ENCODE assay signal across 12 cellular contexts in the genomic region with DNA sequence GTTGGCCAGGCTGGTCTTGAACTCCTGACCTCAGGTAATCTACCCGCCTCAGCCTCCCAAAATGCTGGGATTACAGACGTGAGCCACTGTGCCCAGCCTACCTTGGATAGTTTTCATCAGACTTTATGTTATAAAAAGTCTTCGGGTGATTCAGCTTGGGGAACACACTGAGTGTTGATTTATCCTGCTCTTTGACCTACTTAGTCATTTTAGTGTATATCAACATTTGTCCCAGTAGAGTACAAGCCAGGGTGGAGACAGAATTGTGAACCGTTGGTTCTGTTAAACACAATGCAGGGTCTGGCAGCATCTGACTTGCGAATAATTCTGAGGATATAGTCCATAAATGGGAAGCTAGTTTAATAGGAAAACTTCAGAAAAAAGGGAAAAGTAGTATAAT. TPM values are rescaled to one million over a fixed set of nuclear protein-coding genes. Genes with fewer than 3 reads are reported as not detected.
DNase-seq lines count a peak whose midpoint lies in the region; ATAC-seq, FAIRE-seq and TF ChIP-seq lines count a peak whose summit lies in the region.
"Had no signal": no experiment of that assay in that cellular context is flagged by ENCODE, and none has a peak within 500 bp of the region (broad histone marks: within the 10 kb centered on the region; RNA-seq: fewer than 3 reads in every experiment).

No MANE protein-coding gene starts in this region.

- H3K4me2 ChIP-seq in OCI-LY7 (ENCODE audit: low read length) = no peak overlapping the region

- H3K4me3 Mint-ChIP-seq in CD4-positive, alpha-beta T cell = no peak overlapping the region
- H3K4me3 Mint-ChIP-seq in nephron progenitor cell = no peak overlapping the region
- H3K4me3 Mint-ChIP-seq: activated CD4-positive, alpha-beta T cell treated with anti-CD3 and anti-CD28 coated beads for 36 hours had no signal

- H3K79me2 ChIP-seq in OCI-LY7 (ENCODE audit: insufficient read depth, low read depth, low read length) = no peaks in the 10 kb centered on the region
- H3K79me2 ChIP-seq: parathyroid adenoma had no signal

- H3K36me3 Mint-ChIP-seq in CD4-positive, alpha-beta T cell (ENCODE audit: low read depth) = peaks cover 87% of the 10 kb centered on the region
- peaks cover 82% of the 10 kb centered on the region for H3K36me3 Mint-ChIP-seq in nephron progenitor cell (ENCODE audit: low read depth)

- no peaks in the 10 kb centered on the region for H3K9me3 Mint-ChIP-seq in CD4-positive, alpha-beta T cell
- peaks cover 3% of the 10 kb centered on the region for H3K9me3 Mint-ChIP-seq in nephron progenitor cell

- CTCF ChIA-PET in CD4-positive, alpha-beta T cell (lab: Charles Lee) = no interaction called here
- CTCF ChIA-PET in OCI-LY7 (lab: Charles Lee; ENCODE audit: unreplicated experiment) = no interaction called here

- peak overlapping the region; percentile 14 for H3K27ac Mint-ChIP-seq in CD4-positive, alpha-beta T cell
- no peak overlapping the region for H3K27ac Mint-ChIP-seq in nephron progenitor cell

- no peak for FAIRE-seq in urothelium cell line (lab: Jason Lieb, UNC)

- no peak for TF ChIP-seq POLR2A in tibial nerve (IDR thresholded peaks at IDR 0.05)

- DNase-seq in CD4-positive, alpha-beta T cell = no peak
- DNase-seq in SJSA1 (ENCODE audit: low read depth in 1 of 2, low spot score in 2 of 2) (peak in 1 of 2 experiments; percentile 7), fibroblast of peridontal ligament (ENCODE audit: extremely low read depth) (peak; percentile 81), renal cortical epithelial cell (ENCODE audit: low read depth) (peak; percentile 65), OCI-LY7 (ENCODE audit: low spot score) (no peak), nephron progenitor cell (no peak), tibial nerve (ENCODE audit: low spot score in 2 of 2) (no peak), urothelium cell line (ENCODE audit: low spot score) (no peak)
- DNase-seq: activated CD4-positive, alpha-beta T cell treated with anti-CD3 and anti-CD28 coated beads for 36 hours; activated gamma-delta T cell; BE2C had no signal

- H3K27me3 ChIP-seq in CD4-positive, alpha-beta T cell (ENCODE audit: control insufficient read depth, insufficient read depth, low read length) = no peaks in the 10 kb centered on the region
- H3K27me3 ChIP-seq in SJSA1 (replicated peaks) = no peaks in the 10 kb centered on the region
- no peaks in the 10 kb centered on the region for H3K27me3 ChIP-seq in tibial nerve
- H3K27me3 ChIP-seq: BE2C had no signal

- peaks cover 5% of the 10 kb centered on the region for H3K4me1 Mint-ChIP-seq in CD4-positive, alpha-beta T cell (ENCODE audit: low read depth)
- no peaks in the 10 kb centered on the region for H3K4me1 Mint-ChIP-seq in nephron progenitor cell
- H3K4me1 Mint-ChIP-seq: activated CD4-positive, alpha-beta T cell treated with anti-CD3 and anti-CD28 coated beads for 36 hours had no signal

- peaks cover 29% of the 10 kb centered on the region for H3K4me1 ChIP-seq in SJSA1 (replicated peaks)
- no peaks in the 10 kb centered on the region for H3K4me1 ChIP-seq in OCI-LY7 (ENCODE audit: insufficient read depth, low read length, poor library complexity, severe bottlenecking)
- no peaks in the 10 kb centered on the region for H3K4me1 ChIP-seq in tibial nerve
- H3K4me1 ChIP-seq: BE2C had no signal

- peaks cover 15% of the 10 kb centered on the region for H3K36me3 ChIP-seq in SJSA1
- peaks cover 92% of the 10 kb centered on the region for H3K36me3 ChIP-seq in OCI-LY7 (ENCODE audit: insufficient read depth, low read length)
- H3K36me3 ChIP-seq in tibial nerve = peaks cover 0 to 95% (median 0%) of the 10 kb centered on the region in 3 donors

- POLR2A ChIA-PET in CD4-positive, alpha-beta T cell (lab: Charles Lee) = no interaction called here
- POLR2A ChIA-PET in OCI-LY7 (lab: Charles Lee) = interaction anchor here (0.6 kb wide), 1 partner anchor 1073 kb away, joined by 3 read pairs; no protein-coding TSS in a partner anchor

- intact Hi-C loops in CD4-positive, alpha-beta T cell (cut with DNase I, micrococcal nuclease) = no loop called here
- intact Hi-C loops in OCI-LY7 (cut with micrococcal nuclease; ENCODE audit: unreplicated experiment) = no loop called here

- H2AFZ ChIP-seq in OCI-LY7 (ENCODE audit: low read length) = no peak overlapping the region
- H2AFZ ChIP-seq: parathyroid adenoma had no signal

- H3K27me3 Mint-ChIP-seq in CD4-positive, alpha-beta T cell = no peaks in the 10 kb centered on the region
- no peaks in the 10 kb centered on the region for H3K27me3 Mint-ChIP-seq in nephron progenitor cell (ENCODE audit: low read depth, poor library complexity)
- H3K27me3 Mint-ChIP-seq: activated CD4-positive, alpha-beta T cell treated with anti-CD3 and anti-CD28 coated beads for 36 hours had no signal

- WGBS in tibial nerve, 2 donors = 71% methylated on average over 5 of the region's 5 CpGs

- no peak for TF ChIP-seq EP300 in tibial nerve (IDR thresholded peaks at IDR 0.05)

- H3K27ac ChIP-seq in CD4-positive, alpha-beta T cell (ENCODE audit: low read depth, low read length) = no peak overlapping the region
- H3K27ac ChIP-seq in SJSA1 (peak overlapping the region; percentile 69), OCI-LY7 (ENCODE audit: low read depth, low read length, poor library complexity, severe bottlenecking) (no peak overlapping the region), tibial nerve (no peak overlapping the region)

- no peak for ATAC-seq in CD4-positive, alpha-beta T cell (ENCODE audit: poor library complexity)
- ATAC-seq: activated CD4-positive, alpha-beta T cell treated with anti-CD3 and anti-CD28 coated beads for 36 hours had no signal

- H3K4me3 ChIP-seq in SJSA1 (no peak overlapping the region), OCI-LY7 (ENCODE audit: low read depth, low read length, poor library complexity, severe bottlenecking) (no peak overlapping the region), tibial nerve (no peak overlapping the region)

- H4K20me1 ChIP-seq in OCI-LY7 (ENCODE audit: insufficient read depth, low read length) = no peaks in the 10 kb centered on the region

- H3K9me2 ChIP-seq in OCI-LY7 (ENCODE audit: insufficient read depth, low read length) = no peaks in the 10 kb centered on the region

- BruUV-seq in OCI-LY7 (replicated peaks; lab: Mats Ljungman, UMichigan) = no TSS peak

- TF ChIP-seq CTCF in CD4-positive, alpha-beta T cell (IDR thresholded peaks at IDR 0.05) = no peak
- TF ChIP-seq CTCF in OCI-LY7 (conservative IDR thresholded peaks at IDR 0.05; ENCODE audit: low read length) (no peak), nephron progenitor cell (IDR thresholded peaks at IDR 0.05) (no peak), tibial nerve (IDR thresholded peaks at IDR 0.05) (no peak)

- H3K9me3 ChIP-seq in CD4-positive, alpha-beta T cell (ENCODE audit: control insufficient read depth, low read length) = no peaks in the 10 kb centered on the region
- H3K9me3 ChIP-seq in SJSA1 (replicated peaks) = no peaks in the 10 kb centered on the region
- no peaks in the 10 kb centered on the region for H3K9me3 ChIP-seq in OCI-LY7 (ENCODE audit: low read length)
- H3K9me3 ChIP-seq in tibial nerve = no peaks in the 10 kb centered on the region
- H3K9me3 ChIP-seq: BE2C had no signal

RNA-seq across cellular contexts. Expression of a gene that starts 39.7 kb away (rescaled TPM):
- 10 to 100 TPM; 33.1 to 34.1 TPM for total RNA-seq in CD4-positive, alpha-beta T cell
- 10.3 and 13.0 TPM in 2 replicates for total RNA-seq in SJSA1 (2014; rRNA removed; shearing (Covaris generic))
- 16.3 and 34.8 TPM in 2 replicates for total RNA-seq in renal cortical epithelial cell
- 32.3 and 35.8 TPM in 2 replicates for total RNA-seq in OCI-LY7 (2014; rRNA removed; shearing (Covaris generic))
- total RNA-seq in OCI-LY7 (2022) = 53.9 and 58.3 TPM in 2 replicates
- 10 to 100 TPM; 35.2 to 45.9 (median 40.5) TPM for total RNA-seq in tibial nerve

Comparison
In these comparisons a context has a peak if more than half of its experiments do, and no peak if none do; other contexts are left out.
1. DNase-seq: peak in fibroblast of peridontal ligament (single experiment) and renal cortical epithelial cell (single experiment); none in CD4-positive, alpha-beta T cell (0 of 10), OCI-LY7 (single experiment), nephron progenitor cell (single experiment), tibial nerve (0 of 2) and urothelium cell line (single experiment).